ENCODE assay signal across 26 cellular contexts in genomic region chr7:69833964-69834363, GRCh38.
DNase-seq lines count a peak whose midpoint lies in the region; FAIRE-seq and TF ChIP-seq lines count a peak whose summit lies in the region.
"Had no signal": no experiment of that assay in that cellular context is flagged by ENCODE, and none has a peak within 500 bp of the region (broad histone marks: within the 10 kb centered on the region; RNA-seq: fewer than 3 reads in every experiment).

No MANE protein-coding gene starts in this region.

- 0 out of 2 replicates have a peak overlapping the region, but pooled peaks have one; percentile 28 for H2BK5ac ChIP-seq in H1 (ENCODE audit: low read depth, low read length)

- no peak overlapping the region for H4K8ac ChIP-seq in H1 (ENCODE audit: extremely low read depth, insufficient read depth, low read length)

- no peak overlapping the region for H2BK120ac ChIP-seq in H1 (replicated peaks; ENCODE audit: low read depth, low read length)

- POLR2A ChIA-PET in H1 (lab: Charles Lee; ENCODE audit: partially characterized antibody): no interaction called here

- H3K79me1 ChIP-seq in H1 (ENCODE audit: low read depth, low read length): no peaks in the 10 kb centered on the region

- no peak overlapping the region for H3K56ac ChIP-seq in H1 (replicated peaks; ENCODE audit: insufficient read length, low read depth, low read length)

- H3K4ac ChIP-seq in H1 (replicated peaks; ENCODE audit: insufficient read length, low read depth, low read length): no peak overlapping the region

- TF ChIP-seq RAD21 in H1 (IDR thresholded peaks at IDR 0.05 in 1 of 2, conservative IDR thresholded peaks at IDR 0.05 in 1 of 2; ENCODE audit: low read depth in 2 of 2, low read length in 2 of 2): no peak

- DNase-seq in NCI-H1092 treated with DMSO at 0.1 percent for 48 hours (lab: John Stamatoyannopoulos, UW): peak; percentile 36
- no peak for DNase-seq in NCI-H1092 (lab: John Stamatoyannopoulos, UW)
- peak; percentile 23 for DNase-seq in COR-L47 (lab: John Stamatoyannopoulos, UW)
- peak; percentile 24 to 79 for DNase-seq in NCI-H1930 (lab: John Stamatoyannopoulos, UW)
- DNase-seq in H1 (ENCODE audit: low read depth in 1 of 2, low spot score in 2 of 2): no peak
- no peak for DNase-seq in stimulated activated CD4-positive, alpha-beta T cell treated with anti-CD3 and anti-CD28 coated beads, Interleukin-12 subunit alpha, Interleukin-12 subunit beta, amount 100 ng/mL, for 4 hours
- no peak for DNase-seq in NCI-H2227 treated with DMSO at 0.1 percent for 48 hours (lab: John Stamatoyannopoulos, UW)
- no peak for DNase-seq in T-helper 2 cell
- DNase-seq: 8988T; ACHN; BE2C; Calu3; CD8-positive, alpha-beta memory T cell; GM23248; MM.1S; NCI-H1417 treated with DMSO at 0.1 percent for 48 hours; NCI-H187 treated with DMSO at 0.1 percent for 48 hours; NCI-H2171; NCI-H446; NCI-H526; PC-3; T-helper 1 cell had no signal

- H3K27me3 ChIP-seq in H1 (replicated peaks in 1 of 4; ENCODE audit: control insufficient read depth in 3 of 4, extremely low read depth in 1 of 4, insufficient read depth in 3 of 4, low read length in 3 of 4): no peaks in the 10 kb centered on the region
- H3K27me3 ChIP-seq: BE2C had no signal

- H3K9ac ChIP-seq in H1 (replicated peaks in 1 of 4; ENCODE audit: extremely low read depth in 1 of 4, low read depth in 3 of 4, low read length in 3 of 4): no peak overlapping the region
- H3K9ac ChIP-seq: GM23248, KMS-11 had no signal

- no peak overlapping the region for H3K27ac ChIP-seq in H1 (ENCODE audit: low read depth, low read length)
- H3K27ac ChIP-seq: GM23248, HL-60, KMS-11 had no signal

- no peak overlapping the region for H3K23ac ChIP-seq in H1 (ENCODE audit: insufficient read length)

- no peak for TF ChIP-seq EP300 in H1 (IDR thresholded peaks at IDR 0.05; ENCODE audit: borderline replicate concordance in 1 of 2, low read depth in 2 of 2, low read length in 2 of 2)

- no peaks in the 10 kb centered on the region for H3K36me3 ChIP-seq in H1 (ENCODE audit: control insufficient read depth in 2 of 4, insufficient read depth in 4 of 4, low read length in 3 of 4)
- H3K36me3 ChIP-seq: BE2C, HAP-1 had no signal

- no peak for FAIRE-seq in H1 (lab: Jason Lieb, UNC)
- FAIRE-seq: G401.6 had no signal

- H4K5ac ChIP-seq in H1 (ENCODE audit: insufficient read length, low read depth, low read length): no peak overlapping the region

- no peak for TF ChIP-seq CTCF in H1 (IDR thresholded peaks at IDR 0.05; ENCODE audit: control extremely low read depth in 1 of 3, insufficient read depth in 1 of 3, low read depth in 1 of 3, low read length in 3 of 3)

- H3K14ac ChIP-seq in H1 (ENCODE audit: insufficient read length): no peak overlapping the region

- 70% methylated on average over 6 of the region's 6 CpGs; no CpG with 5 or more reads in 1 of the 2 experiments for WGBS in H1 (ENCODE audit: extremely low coverage in 1 of 2, insufficient coverage in 1 of 2, insufficient read length in 1 of 2, insufficient replicate concordance in 2 of 2, low coverage in 1 of 2, low lambda C conversion rate in 2 of 2, missing lambda C conversion rate in 1 of 2), 2 experiments

- H3K9me3 ChIP-seq in H1 (ENCODE audit: insufficient read depth in 2 of 2, low read depth in 1 of 2, low read length in 1 of 2): no peaks in the 10 kb centered on the region
- H3K9me3 ChIP-seq: BE2C, HAP-1 had no signal

- peak overlapping the region; percentile 21; the same call in 1 of the 2 replicates for H2BK15ac ChIP-seq in H1 (ENCODE audit: low read length)

- TF ChIP-seq POLR2A in H1 (IDR thresholded peaks at IDR 0.05; ENCODE audit: control extremely low read depth in 1 of 2, low read depth in 2 of 2, low read length in 2 of 2): no peak

- H3K4me2 ChIP-seq in H1 (ENCODE audit: insufficient read depth in 1 of 2, low read depth in 2 of 2, low read length in 2 of 2): no peak overlapping the region
- H3K4me2 ChIP-seq: KMS-11 had no signal

- H3K4me3 ChIP-seq in H1 (ENCODE audit: extremely low read depth in 1 of 4, insufficient read depth in 2 of 4, low read depth in 3 of 4, low read length in 4 of 4): no peak overlapping the region
- H3K4me3 ChIP-seq: GM23248, HAP-1 had no signal

- no peak overlapping the region; the same call in 1 of the 2 replicates for H2AK5ac ChIP-seq in H1 (ENCODE audit: low read depth, low read length)

- peak overlapping the region; percentile 96 for H2BK20ac ChIP-seq in H1 (ENCODE audit: low read length)

- H3K23me2 ChIP-seq in H1 (ENCODE audit: low read depth, low read length): no peaks in the 10 kb centered on the region

- no peak overlapping the region for H2AFZ ChIP-seq in H1 (ENCODE audit: low read length)
- H2AFZ ChIP-seq: GM23248 had no signal

- H3K4me1 ChIP-seq in H1 (replicated peaks in 1 of 4; ENCODE audit: control insufficient read depth in 3 of 4, insufficient read depth in 4 of 4, low read length in 3 of 4): peaks cover 8 to 29% (median 13%) of the 10 kb centered on the region in 4 experiments; a peak in 6 of 7 replicates

- H2BK12ac ChIP-seq in H1 (ENCODE audit: low read depth, low read length): no peak overlapping the region

- H4K91ac ChIP-seq in H1 (replicated peaks; ENCODE audit: insufficient read length, low read length): no peak overlapping the region

- H3K18ac ChIP-seq in H1 (ENCODE audit: extremely low read depth, low read length): no peak overlapping the region

- H3K79me2 ChIP-seq in H1 (ENCODE audit: control insufficient read depth in 1 of 2, insufficient read depth in 2 of 2, low read length in 2 of 2): no peaks in the 10 kb centered on the region

- H4K20me1 ChIP-seq in H1 (replicated peaks in 1 of 2; ENCODE audit: control insufficient read depth in 1 of 2, insufficient read depth in 2 of 2, low read length in 2 of 2): no peaks in the 10 kb centered on the region

- CTCF ChIA-PET in H1 (lab: Charles Lee; ENCODE audit: partially characterized antibody): interaction anchor here (0.6 kb wide), 1 partner anchor 35 kb away, joined by 3 read pairs; no protein-coding TSS in a partner anchor

TF ChIP-seq in H1, 55 proteins besides CTCF, POLR2A, EP300 and RAD21:
- no peak for TF ChIP-seq SP1 (IDR thresholded peaks at IDR 0.05; ENCODE audit: low read depth, low read length)
- TF ChIP-seq MAX (IDR thresholded peaks at IDR 0.05): no peak
- no peak for TF ChIP-seq ZNF274 (IDR thresholded peaks at IDR 0.05; ENCODE audit: borderline replicate concordance, extremely low read depth, low read length)
- TF ChIP-seq NRF1 (IDR thresholded peaks at IDR 0.05; ENCODE audit: low read depth, low read length): no peak
- TF ChIP-seq SIX5 (IDR thresholded peaks at IDR 0.05; ENCODE audit: low read depth, low read length): no peak
- no peak for TF ChIP-seq SRF (IDR thresholded peaks at IDR 0.05; ENCODE audit: low read depth, low read length)
- no peak for TF ChIP-seq CEBPB (IDR thresholded peaks at IDR 0.05; ENCODE audit: low read depth, low read length)
- no peak for TF ChIP-seq PHF8 (conservative IDR thresholded peaks at IDR 0.05; ENCODE audit: low read depth, low read length)
- no peak for TF ChIP-seq CHD2 (IDR thresholded peaks at IDR 0.05; ENCODE audit: low read length)
- TF ChIP-seq SUZ12 (IDR thresholded peaks at IDR 0.05; ENCODE audit: low read length): no peak
- no peak for TF ChIP-seq HDAC6 (IDR thresholded peaks at IDR 0.05; ENCODE audit: low read depth, low read length)
- TF ChIP-seq HDAC2 (IDR thresholded peaks at IDR 0.05; ENCODE audit: borderline replicate concordance in 1 of 2, low read depth in 2 of 2, low read length in 2 of 2): no peak
- TF ChIP-seq POLR2AphosphoS5 (IDR thresholded peaks at IDR 0.05; ENCODE audit: low read depth, low read length): no peak
- TF ChIP-seq POU5F1 (IDR thresholded peaks at IDR 0.05; ENCODE audit: low read depth, low read length): no peak
- no peak for TF ChIP-seq SIN3A (conservative IDR thresholded peaks at IDR 0.05 in 1 of 2, IDR thresholded peaks at IDR 0.05 in 1 of 2; ENCODE audit: low read depth in 1 of 2, low read length in 2 of 2)
- no peak for TF ChIP-seq USF2 (IDR thresholded peaks at IDR 0.05; ENCODE audit: low read length)
- TF ChIP-seq RXRA (IDR thresholded peaks at IDR 0.05; ENCODE audit: insufficient read depth, low read depth, low read length): no peak
- TF ChIP-seq CHD1 (IDR thresholded peaks at IDR 0.05; ENCODE audit: low read depth, low read length): no peak

Comparison
In these comparisons a context has a peak if more than half of its experiments do, and no peak if none do; other contexts are left out.
1. DNase-seq: peak in NCI-H1092 treated with DMSO at 0.1 percent for 48 hours (single experiment), COR-L47 (single experiment) and NCI-H1930 (2 of 2); none in NCI-H1092 (single experiment), H1 (0 of 2), stimulated activated CD4-positive, alpha-beta T cell treated with anti-CD3 and anti-CD28 coated beads, Interleukin-12 subunit alpha, Interleukin-12 subunit beta, amount 100 ng/mL, for 4 hours (single experiment), NCI-H2227 treated with DMSO at 0.1 percent for 48 hours (single experiment) and T-helper 2 cell (0 of 5).